ENCODE assay signal across 8 cellular contexts in genomic region chr11:120211522-120212258, GRCh38. TPM values are rescaled to one million over a fixed set of nuclear protein-coding genes. Genes with fewer than 3 reads are reported as not detected.
DNase-seq lines count a peak whose midpoint lies in the region; ATAC-seq and TF ChIP-seq lines count a peak whose summit lies in the region.

No MANE protein-coding gene starts in this region.

- TF ChIP-seq CTCF in brain microvascular endothelial cell (IDR thresholded peaks at IDR 0.05; ENCODE audit: low read depth, low read length, missing control alignments) (no peak), mesothelial cell of epicardium (IDR thresholded peaks at IDR 0.05; ENCODE audit: unreplicated experiment) (no peak)

- H3K9me3 Mint-ChIP-seq in CD4-positive, alpha-beta memory T cell: no peaks in the 10 kb centered on the region
- H3K9me3 Mint-ChIP-seq in mesothelial cell of epicardium: no peaks in the 10 kb centered on the region

- in situ Hi-C loops in brain microvascular endothelial cell (cut with HindIII; ENCODE audit: low pct_ligation_motif_present, low sequenced_read_pairs): no loop called here

- peaks cover 12% of the 10 kb centered on the region for H3K4me1 ChIP-seq in CD4-positive, alpha-beta memory T cell (ENCODE audit: insufficient read depth, low read length)
- H3K4me1 ChIP-seq in HUES6 (ENCODE audit: control insufficient read depth, insufficient read depth, low read length): peaks cover 40% of the 10 kb centered on the region

- peaks cover 8 to 14% (median 12%) of the 10 kb centered on the region in 4 donors for H3K4me1 Mint-ChIP-seq in CD4-positive, alpha-beta memory T cell
- peaks cover 36% of the 10 kb centered on the region for H3K4me1 Mint-ChIP-seq in mesothelial cell of epicardium

- no peaks in the 10 kb centered on the region for H3K9me3 ChIP-seq in CD4-positive, alpha-beta memory T cell (ENCODE audit: control insufficient read depth in 1 of 2, low read length in 2 of 2)
- H3K9me3 ChIP-seq in HUES6 (ENCODE audit: control insufficient read depth, insufficient read depth, low read depth, low read length): no peaks in the 10 kb centered on the region

- H3K36me3 Mint-ChIP-seq in CD4-positive, alpha-beta memory T cell: peaks cover 0 to 6% of the 10 kb centered on the region in 2 donors
- H3K36me3 Mint-ChIP-seq in mesothelial cell of epicardium: no peaks in the 10 kb centered on the region

- no peak for DNase-seq in CD4-positive, alpha-beta memory T cell
- DNase-seq in brain microvascular endothelial cell (no peak), mesothelial cell of epicardium (ENCODE audit: low spot score in 2 of 2, unreplicated experiment in 2 of 2) (no peak), globus pallidus (ENCODE audit: low spot score) (no peak), head of caudate nucleus (no peak), pons (ENCODE audit: low spot score) (no peak)

- H3K4me3 Mint-ChIP-seq in CD4-positive, alpha-beta memory T cell: peak overlapping the region; percentile 87 to 94 (median 92)
- peak overlapping the region; percentile 85 for H3K4me3 Mint-ChIP-seq in mesothelial cell of epicardium

- H3K9ac ChIP-seq in HUES6 (ENCODE audit: low read length): peak overlapping the region; percentile 55

- CTCF ChIA-PET in CD4-positive, alpha-beta memory T cell (lab: Charles Lee; ENCODE audit: partially characterized antibody): no interaction called here

- H3K27me3 ChIP-seq in CD4-positive, alpha-beta memory T cell (ENCODE audit: insufficient read depth, low read length): peaks cover 4% of the 10 kb centered on the region
- H3K27me3 ChIP-seq in HUES6 (ENCODE audit: control insufficient read depth, insufficient read depth, low read length) (peaks cover 89% of the 10 kb centered on the region), brain microvascular endothelial cell (replicated peaks) (no peaks in the 10 kb centered on the region)

- POLR2A ChIA-PET in CD4-positive, alpha-beta memory T cell (lab: Charles Lee; ENCODE audit: partially characterized antibody): no interaction called here

- H3K27ac ChIP-seq in CD4-positive, alpha-beta memory T cell (ENCODE audit: low read depth, low read length): no peak overlapping the region
- H3K27ac ChIP-seq in HUES6 (ENCODE audit: low read depth, low read length) (no peak overlapping the region), brain microvascular endothelial cell (peak overlapping the region; percentile 65)

- H3K36me3 ChIP-seq in CD4-positive, alpha-beta memory T cell (ENCODE audit: insufficient read depth, low read length): no peaks in the 10 kb centered on the region
- no peaks in the 10 kb centered on the region for H3K36me3 ChIP-seq in HUES6 (ENCODE audit: control insufficient read depth, insufficient read depth, low read length)
- H3K36me3 ChIP-seq in brain microvascular endothelial cell (replicated peaks): peaks cover 2% of the 10 kb centered on the region

- intact Hi-C loops in CD4-positive, alpha-beta memory T cell (cut with micrococcal nuclease): no loop called here
- intact Hi-C loops in head of caudate nucleus (cut with DNase I): no loop called here

- ATAC-seq in HG02610 (IDR thresholded peaks at IDR 0.05; ENCODE audit: unreplicated experiment): no peak

- H3K27me3 Mint-ChIP-seq in CD4-positive, alpha-beta memory T cell: peaks cover 22% of the 10 kb centered on the region in 2 donors
- H3K27me3 Mint-ChIP-seq in mesothelial cell of epicardium (ENCODE audit: low read depth): peaks cover 64% of the 10 kb centered on the region

- H3K27ac Mint-ChIP-seq in CD4-positive, alpha-beta memory T cell: peak overlapping the region in 5 of 7 donors; percentile 57 to 89 (median 76)
- H3K27ac Mint-ChIP-seq in mesothelial cell of epicardium: peak overlapping the region; percentile 70

- H3K4me3 ChIP-seq in CD4-positive, alpha-beta memory T cell (ENCODE audit: low read length in 2 of 2): peak overlapping the region; percentile 17 to 52
- H3K4me3 ChIP-seq in HUES6 (ENCODE audit: low read depth, low read length) (peak overlapping the region; percentile 70), brain microvascular endothelial cell (ENCODE audit: low read depth, low read length) (peak overlapping the region; percentile 70)

RNA-seq across cellular contexts. Expression of gene OAF, which starts 0.9 kb away (rescaled TPM):
- 1 to 10 TPM; 1.3 to 1.5 TPM for total RNA-seq in CD4-positive, alpha-beta memory T cell
- 1 to 10 TPM; 1.8 to 2.6 TPM for polyA plus RNA-seq in CD4-positive, alpha-beta memory T cell
- 32.2 to 35.8 TPM (median 33.8 TPM) in 3 replicates for total RNA-seq in mesothelial cell of epicardium

RNA-seq across cellular contexts. Expression of gene POU2F3, which starts 28.2 kb away (rescaled TPM):
- not detected for total RNA-seq in CD4-positive, alpha-beta memory T cell
- not detected for polyA plus RNA-seq in CD4-positive, alpha-beta memory T cell
- total RNA-seq in mesothelial cell of epicardium: 0.55 to 0.98 TPM (median 0.86 TPM) in 3 replicates

Comparison
In these comparisons a context has a peak if more than half of its experiments do, and no peak if none do; other contexts are left out.
1. RNA of gene OAF, which starts 0.9 kb away (total RNA-seq): 32.2 to 35.8 TPM in mesothelial cell of epicardium; 1.3 to 1.5 TPM in CD4-positive, alpha-beta memory T cell; every median in the first group is over 10 times any median in the second.
2. Peak in every context shown above with its lines, with median percentiles within 50 percentile points of each other: H3K4me3 ChIP-seq.